ENCODE assay signal across 8 cellular contexts in the genomic region with DNA sequence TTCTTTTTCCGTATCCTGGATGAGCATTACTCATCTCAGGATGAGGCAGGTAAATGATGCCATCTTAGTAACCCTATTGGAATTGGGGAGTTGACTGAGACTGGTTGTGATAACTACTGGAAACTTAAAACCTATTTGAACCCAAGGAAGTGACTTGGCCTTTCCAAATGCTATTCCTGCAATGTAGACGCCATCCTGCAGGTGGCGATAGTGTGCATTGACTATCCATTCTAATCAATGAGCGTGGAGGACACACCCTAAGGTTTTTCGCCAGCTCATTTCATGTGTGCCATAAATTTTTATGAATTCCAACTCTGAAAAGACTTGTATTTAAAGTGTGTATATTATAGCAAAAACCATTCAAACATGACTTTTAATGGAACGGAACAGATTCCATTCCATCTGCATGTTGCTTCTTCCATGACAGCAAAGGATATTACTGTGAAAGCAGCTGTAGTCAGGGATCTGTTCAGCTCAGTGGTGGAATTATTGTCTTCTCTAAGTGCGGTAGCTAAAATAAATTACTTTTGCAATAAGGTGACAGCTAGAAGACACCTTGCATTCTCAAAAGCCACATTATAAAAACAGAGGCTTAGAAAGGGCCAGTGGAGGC. TPM values are rescaled to one million over a fixed set of nuclear protein-coding genes. Genes with fewer than 3 reads are reported as not detected.
DNase-seq lines count a peak whose midpoint lies in the region; ATAC-seq and TF ChIP-seq lines count a peak whose summit lies in the region.

No MANE protein-coding gene starts in this region.

- H3K36me3 Mint-ChIP-seq in H9 (ENCODE audit: insufficient read depth in 1 of 3, low read depth in 3 of 3): peaks cover 13 to 16% (median 15%) of the 10 kb centered on the region in 3 experiments; a peak in 6 of 7 replicates

- H3K14ac ChIP-seq in H9 (ENCODE audit: insufficient read depth, low read length): no peak overlapping the region

- no CpG with 5 or more reads among the region's 7 CpGs for WGBS in H9 (ENCODE audit: extremely low coverage, insufficient read length, low lambda C conversion rate)

- no peak overlapping the region for H3K27ac Mint-ChIP-seq in H9

- H3K4me1 Mint-ChIP-seq in H9: peaks cover 9 to 13% of the 10 kb centered on the region in 2 experiments

- no peaks in the 10 kb centered on the region for H3K27me3 Mint-ChIP-seq in H9 (ENCODE audit: low read depth)

- no peak overlapping the region for H4K5ac ChIP-seq in H9 (ENCODE audit: insufficient read length, low read depth, low read length)

- H4K20me1 ChIP-seq in H9 (ENCODE audit: control insufficient read depth, insufficient read depth, insufficient read length): no peaks in the 10 kb centered on the region

- H3K79me2 ChIP-seq in H9 (ENCODE audit: insufficient read depth, low read length): no peaks in the 10 kb centered on the region

- H3K9me3 Mint-ChIP-seq in H9: peaks cover 0 to 3% of the 10 kb centered on the region in 2 experiments; a peak in 2 of 5 replicates

- H3K9me3 ChIP-seq in H9 (ENCODE audit: control insufficient read depth, low read depth, low read length): peaks cover 6% of the 10 kb centered on the region

- no peak overlapping the region for H2BK5ac ChIP-seq in H9 (ENCODE audit: insufficient read length, low read length)

- H3K56ac ChIP-seq in H9 (ENCODE audit: insufficient read length, low read depth, low read length): no peak overlapping the region

- peak; percentile 58 for ATAC-seq in left lobe of liver
- ATAC-seq in GM21717 (IDR thresholded peaks at IDR 0.05; ENCODE audit: unreplicated experiment): no peak

- TF ChIP-seq CTCF in H9 (conservative IDR thresholded peaks at IDR 0.05): peak; percentile 92

- no peak overlapping the region for H2BK120ac ChIP-seq in H9 (ENCODE audit: low read depth, low read length, poor library complexity, severe bottlenecking)

- no peak overlapping the region for H3T11ph ChIP-seq in H9 (ENCODE audit: low read length)

- H3K27me3 ChIP-seq in H9 (ENCODE audit: insufficient read depth, low read length): no peaks in the 10 kb centered on the region

- no peaks in the 10 kb centered on the region for H3K79me1 ChIP-seq in H9 (ENCODE audit: insufficient read depth, low read depth, low read length, poor library complexity, severe bottlenecking)

- no peak overlapping the region for H4K91ac ChIP-seq in H9 (ENCODE audit: insufficient read length, low read depth, low read length)

- no peak overlapping the region for H3K4me2 ChIP-seq in H9 (ENCODE audit: insufficient read depth, insufficient read length, low read length)

- DNase-seq in AML-193 (lab: John Stamatoyannopoulos, UW) (peak; percentile 5 to 17), H9 (peak; percentile 67), left lobe of liver (ENCODE audit: low spot score) (no peak), HPDE6-E6E7 (ENCODE audit: extremely low spot score) (no peak), NCI-H1048 (lab: John Stamatoyannopoulos, UW) (no peak), NCI-H2196 treated with DMSO at 0.1 percent for 48 hours (lab: John Stamatoyannopoulos, UW; ENCODE audit: unreplicated experiment) (no peak)
- peak; percentile 3 for DNase-seq in activated CD4-positive, alpha-beta T cell treated with anti-CD3 and anti-CD28 coated beads, Interleukin-2, amount 50 U/mL, for 1 hour

- no peak overlapping the region for H3K4me3 Mint-ChIP-seq in H9

- H3K23ac ChIP-seq in H9 (ENCODE audit: insufficient read length, low read depth, low read length): no peak overlapping the region

- H2AK5ac ChIP-seq in H9 (ENCODE audit: insufficient read length, low read length): no peak overlapping the region

- H2AFZ ChIP-seq in H9 (ENCODE audit: low read length): no peak overlapping the region

- H2BK12ac ChIP-seq in H9 (ENCODE audit: insufficient read length, low read depth, low read length): no peak overlapping the region

- no peak overlapping the region for H2BK20ac ChIP-seq in H9 (ENCODE audit: low read depth, low read length, poor library complexity, severe bottlenecking)

- H3K4me1 ChIP-seq in H9 (ENCODE audit: insufficient read depth, low read length): no peaks in the 10 kb centered on the region; the same call in 1 of the 2 replicates

- no peak overlapping the region for H3K9ac ChIP-seq in H9 (ENCODE audit: extremely low read depth, insufficient read length, low read length)

- no peak overlapping the region for H3K4ac ChIP-seq in H9 (ENCODE audit: low read depth, low read length)

- no peak overlapping the region for H3K18ac ChIP-seq in H9 (ENCODE audit: insufficient read length, low read depth, low read length)

- H3K23me2 ChIP-seq in H9 (ENCODE audit: insufficient read length, low read depth, low read length, poor library complexity, severe bottlenecking): no peaks in the 10 kb centered on the region

- H2BK15ac ChIP-seq in H9 (ENCODE audit: low read depth, low read length): no peak overlapping the region

- no peak overlapping the region for H4K8ac ChIP-seq in H9 (replicated peaks; ENCODE audit: insufficient read length, low read depth, low read length)

- H3K27ac ChIP-seq in H9 (ENCODE audit: insufficient read length, low read depth, low read length): no peak overlapping the region

RNA-seq across cellular contexts. Expression of a gene that starts 55.3 kb away (rescaled TPM):
- total RNA-seq in H9 (2021): 2.6 and 3.0 TPM in 2 replicates
- 7.7 TPM for total RNA-seq in left lobe of liver

Comparison
In these comparisons a context has a peak if more than half of its experiments do, and no peak if none do; other contexts are left out.
1. DNase-seq: peak in AML-193 (2 of 2), H9 (single experiment) and activated CD4-positive, alpha-beta T cell treated with anti-CD3 and anti-CD28 coated beads, Interleukin-2, amount 50 U/mL, for 1 hour (single experiment); none in left lobe of liver (single experiment), HPDE6-E6E7 (single experiment), NCI-H1048 (single experiment) and NCI-H2196 treated with DMSO at 0.1 percent for 48 hours (single experiment).